ENCODE assay signal across 8 cellular contexts in genomic region chr3:197298341-197298857, GRCh38. TPM values are rescaled to one million over a fixed set of nuclear protein-coding genes. Genes with fewer than 3 reads are reported as not detected.
DNase-seq lines count a peak whose midpoint lies in the region; ATAC-seq and TF ChIP-seq lines count a peak whose summit lies in the region.

Gene DLG1 (minus strand): TSS chr3:197298612. CDS start chr3:197297204, 1,408 bp downstream.

- ATAC-seq in GM19035 (IDR thresholded peaks at IDR 0.05; ENCODE audit: unreplicated experiment): peak; percentile 68
- ATAC-seq in HG03342 (IDR thresholded peaks at IDR 0.05; ENCODE audit: unreplicated experiment): peak; percentile 55

- H3K4me3 Mint-ChIP-seq in chondrocyte (ENCODE audit: unreplicated experiment): peak within 1 kb of the TSS; percentile 82

- H3K27ac Mint-ChIP-seq in chondrocyte (ENCODE audit: unreplicated experiment): peak within 1 kb of the TSS; percentile 93

- H3K27ac ChIP-seq in layer of hippocampus (ENCODE audit: low read depth, low read length): peak within 1 kb of the TSS; percentile 94

- no peak for TF ChIP-seq CTCF in AG09319 (IDR thresholded peaks at IDR 0.05; ENCODE audit: low read depth, low read length)
- peak; percentile 20 for TF ChIP-seq CTCF in chondrocyte (IDR thresholded peaks at IDR 0.05)

- H3K36me3 Mint-ChIP-seq in chondrocyte (ENCODE audit: low read depth): no peaks in the 10 kb centered on the region

- H3K4me1 Mint-ChIP-seq in chondrocyte (ENCODE audit: low read depth): peaks cover 46% of the 10 kb centered on the region

- no peaks in the 10 kb centered on the region for H3K9me3 Mint-ChIP-seq in chondrocyte (ENCODE audit: low read depth)

- no peaks in the 10 kb centered on the region for H3K27me3 ChIP-seq in layer of hippocampus (ENCODE audit: control insufficient read depth, insufficient read depth, low read length)

- peak; percentile 79 for DNase-seq in AG09319 (ENCODE audit: extremely low read depth, low read depth)
- peak; percentile 85 to 92 for DNase-seq in NCI-H446 (lab: John Stamatoyannopoulos, UW)
- peak; percentile 73 to 82 for DNase-seq in activated CD4-positive, alpha-beta T cell treated with anti-CD3 and anti-CD28 coated beads for 24 hours (ENCODE audit: low read depth in 2 of 2)
- DNase-seq in chondrocyte (ENCODE audit: low spot score): no peak
- peak; percentile 81 to 82 for DNase-seq in stimulated activated CD4-positive, alpha-beta T cell treated with anti-CD3 and anti-CD28 coated beads, Interleukin-1b, Interleukin-23, amount 100 ng/mL, for 4 hours (ENCODE audit: low read depth in 2 of 2)

- H3K27me3 Mint-ChIP-seq in chondrocyte (ENCODE audit: low read depth): no peaks in the 10 kb centered on the region

RNA-seq across cellular contexts. Expression of gene DLG1, which starts in this region (rescaled TPM):
- 117 to 166 TPM (median 157 TPM) in 3 replicates for total RNA-seq in chondrocyte
